ENCODE assay signal across 7 cellular contexts in genomic region chr1:44406761-44407429, GRCh38. TPM values are rescaled to one million over a fixed set of nuclear protein-coding genes. Genes with fewer than 3 reads are reported as not detected.
DNase-seq lines count a peak whose midpoint lies in the region; ATAC-seq and TF ChIP-seq lines count a peak whose summit lies in the region.

No MANE protein-coding gene starts in this region.

- no peaks in the 10 kb centered on the region for H4K20me1 ChIP-seq in KMS-11 (ENCODE audit: insufficient read depth)

- 0 out of 2 replicates have a peak overlapping the region, but pooled peaks have one; percentile 92 for H3K4me2 ChIP-seq in KMS-11

- H3K4me3 ChIP-seq in KMS-11 (IDR thresholded peaks at IDR 0.05; ENCODE audit: insufficient read depth, low read depth, low read length): no peak overlapping the region

- peak; percentile 25 to 35 for ATAC-seq in activated T-cell treated with anti-CD3 and anti-CD28 coated beads, Interleukin-2, amount 50 U/mL, for 72 hours (replicated peaks in 1 of 2)
- ATAC-seq in HG02759 (IDR thresholded peaks at IDR 0.05; ENCODE audit: unreplicated experiment): no peak
- ATAC-seq in HG03432 (IDR thresholded peaks at IDR 0.05; ENCODE audit: unreplicated experiment): no peak

- no peak overlapping the region for H3K9ac ChIP-seq in KMS-11

- H3K4me1 Mint-ChIP-seq in activated T-cell treated with anti-CD3 and anti-CD28 coated beads, Interleukin-2, amount 50 U/mL, for 72 hours (ENCODE audit: low read depth): peaks cover 15% of the 10 kb centered on the region
- peaks cover 34 to 39% of the 10 kb centered on the region in 2 donors for H3K4me1 Mint-ChIP-seq in immature natural killer cell
- H3K4me1 Mint-ChIP-seq in stimulated activated naive CD8-positive, alpha-beta T cell treated with anti-CD3 and anti-CD28 coated beads, Interleukin-15, Interleukin-2, amounts not matched to agents 100 ng/mL and 50 ng/mL, for 24 hours (ENCODE audit: low read depth): peaks cover 15% of the 10 kb centered on the region

- no peak overlapping the region for H3K27ac Mint-ChIP-seq in activated T-cell treated with anti-CD3 and anti-CD28 coated beads, Interleukin-2, amount 50 U/mL, for 72 hours
- no peak overlapping the region for H3K27ac Mint-ChIP-seq in immature natural killer cell
- H3K27ac Mint-ChIP-seq in stimulated activated naive CD8-positive, alpha-beta T cell treated with anti-CD3 and anti-CD28 coated beads, Interleukin-15, Interleukin-2, amounts not matched to agents 100 ng/mL and 50 ng/mL, for 24 hours: no peak overlapping the region

- no peak overlapping the region for H3K27ac ChIP-seq in KMS-11

- no peaks in the 10 kb centered on the region for H3K79me2 ChIP-seq in KMS-11 (ENCODE audit: insufficient read depth, low read depth)

- peaks cover 29% of the 10 kb centered on the region for H3K27me3 Mint-ChIP-seq in activated T-cell treated with anti-CD3 and anti-CD28 coated beads, Interleukin-2, amount 50 U/mL, for 72 hours (ENCODE audit: low read depth)
- H3K27me3 Mint-ChIP-seq in immature natural killer cell (ENCODE audit: low read depth in 3 of 3): peaks cover 12 to 28% (median 20%) of the 10 kb centered on the region in 3 donors
- H3K27me3 Mint-ChIP-seq in stimulated activated naive CD8-positive, alpha-beta T cell treated with anti-CD3 and anti-CD28 coated beads, Interleukin-15, Interleukin-2, amounts not matched to agents 100 ng/mL and 50 ng/mL, for 24 hours: peaks cover 39% of the 10 kb centered on the region

- peak overlapping the region; percentile 97; the same call in 1 of the 2 replicates for H2AFZ ChIP-seq in KMS-11 (ENCODE audit: low read depth)

- no peak for TF ChIP-seq CTCF in KMS-11 (conservative IDR thresholded peaks at IDR 0.05; ENCODE audit: low read depth, low read length)

- no peaks in the 10 kb centered on the region for H3K36me3 ChIP-seq in KMS-11 (ENCODE audit: insufficient read depth)

- H3K4me3 Mint-ChIP-seq in activated T-cell treated with anti-CD3 and anti-CD28 coated beads, Interleukin-2, amount 50 U/mL, for 72 hours: peak overlapping the region; percentile 95 to 96
- H3K4me3 Mint-ChIP-seq in immature natural killer cell: peak overlapping the region; percentile 94 to 96 (median 94)
- H3K4me3 Mint-ChIP-seq in stimulated activated naive CD8-positive, alpha-beta T cell treated with anti-CD3 and anti-CD28 coated beads, Interleukin-15, Interleukin-2, amounts not matched to agents 100 ng/mL and 50 ng/mL, for 24 hours: peak overlapping the region; percentile 35

- peaks cover 0 to 2% of the 10 kb centered on the region in 2 donors for H3K36me3 Mint-ChIP-seq in activated T-cell treated with anti-CD3 and anti-CD28 coated beads, Interleukin-2, amount 50 U/mL, for 72 hours (ENCODE audit: insufficient read depth in 2 of 2)
- H3K36me3 Mint-ChIP-seq in immature natural killer cell: no peaks in the 10 kb centered on the region
- no peaks in the 10 kb centered on the region for H3K36me3 Mint-ChIP-seq in stimulated activated naive CD8-positive, alpha-beta T cell treated with anti-CD3 and anti-CD28 coated beads, Interleukin-15, Interleukin-2, amounts not matched to agents 100 ng/mL and 50 ng/mL, for 24 hours (ENCODE audit: low read depth)

- H3K27me3 ChIP-seq in KMS-11 (ENCODE audit: insufficient read depth, low read depth): no peaks in the 10 kb centered on the region

- H3K4me1 ChIP-seq in KMS-11 (ENCODE audit: low read depth, poor library complexity, severe bottlenecking): peaks cover 7% of the 10 kb centered on the region

- peak; percentile 32 to 36 for DNase-seq in activated T-cell treated with anti-CD3 and anti-CD28 coated beads, Interleukin-2, amount 50 U/mL, for 72 hours
- DNase-seq in immature natural killer cell: peak in 2 of 3 donors; percentile 13 to 17
- no peak for DNase-seq in C1 segment of cervical spinal cord (lab: John Stamatoyannopoulos, UW)

- H3K9me3 Mint-ChIP-seq in activated T-cell treated with anti-CD3 and anti-CD28 coated beads, Interleukin-2, amount 50 U/mL, for 72 hours: no peaks in the 10 kb centered on the region
- H3K9me3 Mint-ChIP-seq in immature natural killer cell: peaks cover 0 to 2% (median 0%) of the 10 kb centered on the region in 6 donors
- no peaks in the 10 kb centered on the region for H3K9me3 Mint-ChIP-seq in stimulated activated naive CD8-positive, alpha-beta T cell treated with anti-CD3 and anti-CD28 coated beads, Interleukin-15, Interleukin-2, amounts not matched to agents 100 ng/mL and 50 ng/mL, for 24 hours

RNA-seq across cellular contexts. Expression of gene RNF220, which starts 1.8 kb away (rescaled TPM):
- total RNA-seq in activated T-cell treated with anti-CD3 and anti-CD28 coated beads, Interleukin-2, amount 50 U/mL, for 72 hours: 10 to 100 TPM; 86.8 to 92.1 TPM
- polyA plus RNA-seq in immature natural killer cell: 100 to 1,000 TPM in 1 of 3 donors, 10 to 100 TPM in 2; 69.4 to 107 (median 83.2) TPM

RNA-seq across cellular contexts. Expression of gene ERI3, which starts 51.8 kb away (rescaled TPM):
- 10 to 100 TPM; 30.4 to 45.5 TPM for total RNA-seq in activated T-cell treated with anti-CD3 and anti-CD28 coated beads, Interleukin-2, amount 50 U/mL, for 72 hours
- polyA plus RNA-seq in immature natural killer cell: 10 to 100 TPM; 46.6 to 93.3 (median 53.1) TPM

Comparison
In these comparisons a context has a peak if more than half of its experiments do, and no peak if none do; other contexts are left out.
1. ATAC-seq: peak in activated T-cell treated with anti-CD3 and anti-CD28 coated beads, Interleukin-2, amount 50 U/mL, for 72 hours (2 of 2); none in HG02759 (single experiment) and HG03432 (single experiment).
2. DNase-seq: peak in activated T-cell treated with anti-CD3 and anti-CD28 coated beads, Interleukin-2, amount 50 U/mL, for 72 hours (2 of 2) and immature natural killer cell (2 of 3); none in C1 segment of cervical spinal cord (0 of 14).
3. H3K4me3 Mint-ChIP-seq: peak in every context shown above with its lines; median percentile 96 in activated T-cell treated with anti-CD3 and anti-CD28 coated beads, Interleukin-2, amount 50 U/mL, for 72 hours; 94 in immature natural killer cell; 35 in stimulated activated naive CD8-positive, alpha-beta T cell treated with anti-CD3 and anti-CD28 coated beads, Interleukin-15, Interleukin-2, amounts not matched to agents 100 ng/mL and 50 ng/mL, for 24 hours.